In genomic region chr7:76241141-76241540, GRCh38 we compare ENCODE assay signal across 34 cellular contexts.
"Had no signal": no experiment of that assay in that cellular context is flagged by ENCODE, and none has a peak within 500 bp of the region (broad histone marks: within the 10 kb centered on the region; RNA-seq: fewer than 3 reads in every experiment).

No MANE protein-coding gene starts in this region.

- H3K9me3 ChIP-seq: MG63 had no signal

- H3K36me3 ChIP-seq: MG63 had no signal

- DNase-seq: Karpas-422, Kasumi-1, MG63, MM.1S, MV-4-11, NCI-H1048, NCI-H1092, NCI-H1092 treated with DMSO at 0.1 percent for 48 hours, NCI-H1105, NCI-H1105 treated with DMSO at 0.1 percent for 48 hours, NCI-H1417 treated with DMSO at 0.1 percent for 48 hours, NCI-H1436, NCI-H1436 treated with DMSO at 0.1 percent for 48 hours, NCI-H146, NCI-H1694, NCI-H1694 treated with DMSO at 0.1 percent for 48 hours, NCI-H187, NCI-H187 treated with DMSO at 0.1 percent for 48 hours, NCI-H1930, NCI-H2029, NCI-H2029 treated with DMSO at 0.1 percent for 48 hours, NCI-H2081, NCI-H2081 treated with DMSO at 0.1 percent for 48 hours, NCI-H2107, NCI-H2171, NCI-H2171 treated with DMSO at 0.1 percent for 48 hours, NCI-H2227 treated with DMSO at 0.1 percent for 48 hours, NCI-H226, NCI-H345, NCI-H446, NCI-H446 treated with DMSO at 0.1 percent for 48 hours, NCI-H510A, NCI-H510A treated with DMSO at 0.1 percent for 48 hours, NCI-H524 had no signal

- H3K27me3 ChIP-seq: MG63 had no signal

- H3K4me3 ChIP-seq: MG63 had no signal
